ENCODE assay signal across 1 cellular context in genomic region chr9:131478911-131479310, GRCh38.
TF ChIP-seq lines count a peak whose summit lies in the region.

No MANE protein-coding gene starts in this region.

TF ChIP-seq in HepG2, 621 proteins besides CTCF, POLR2A, EP300 and RAD21:
- TF ChIP-seq RBM22 (optimal IDR thresholded peaks at IDR 0.05; ENCODE audit: low read length) (peak; percentile 97), THAP8 (CRISPR knock-in tag; IDR thresholded peaks at IDR 0.05; ENCODE audit: borderline replicate concordance) (no peak)
